Comparison of ENCODE assay signal across 27 cellular contexts in genomic region chr2:224404766-224405165, GRCh38. TPM values are rescaled to one million over a fixed set of nuclear protein-coding genes. Genes with fewer than 3 reads are reported as not detected.
"Had no signal": no experiment of that assay in that cellular context is flagged by ENCODE, and none has a peak within 500 bp of the region (broad histone marks: within the 10 kb centered on the region; RNA-seq: fewer than 3 reads in every experiment).

No MANE protein-coding gene starts in this region.

- ATAC-seq: esophagus mucosa; heart left ventricle; left colon; left ventricle myocardium superior; psoas muscle; right lobe of liver; stimulated activated naive CD8-positive, alpha-beta T cell treated with anti-CD3 and anti-CD28 coated beads, Interleukin-15, amount 100 ng/mL, for 72 hours had no signal

- FAIRE-seq: endometrium, frontal cortex had no signal

- H3K27me3 Mint-ChIP-seq: stimulated activated memory B cell treated with anti-CD40 and anti-IgM and Interleukin-4, amounts not matched to agents 10 μg/mL and 1 μg/mL and 100 μg/mL, for 72 hours had no signal

- H3K4me1 Mint-ChIP-seq: nephron progenitor cell had no signal

- H3K9me3 Mint-ChIP-seq: nephron progenitor cell had no signal

- H3K27ac Mint-ChIP-seq: naive thymus-derived CD4-positive, alpha-beta T cell; nephron progenitor cell; stimulated activated memory B cell treated with anti-CD40 and anti-IgM and Interleukin-4, amounts not matched to agents 10 μg/mL and 1 μg/mL and 100 μg/mL, for 72 hours; stimulated activated naive CD8-positive, alpha-beta T cell treated with anti-CD3 and anti-CD28 coated beads, Interleukin-15, amount 100 ng/mL, for 72 hours had no signal

- H3K4me1 ChIP-seq: psoas muscle, testis had no signal

- H3K4me3 Mint-ChIP-seq: naive thymus-derived CD4-positive, alpha-beta T cell; nephron progenitor cell; stimulated activated memory B cell treated with anti-CD40 and anti-IgM and Interleukin-4, amounts not matched to agents 10 μg/mL and 1 μg/mL and 100 μg/mL, for 72 hours; stimulated activated naive CD8-positive, alpha-beta T cell treated with anti-CD3 and anti-CD28 coated beads, Interleukin-15, amount 100 ng/mL, for 72 hours had no signal

- H3K27me3 ChIP-seq: heart left ventricle, right lobe of liver, testis, tibial nerve had no signal

- DNase-seq: effector memory CD4-positive, alpha-beta T cell; heart left ventricle; hippocampal formation; left colon; left ventricle myocardium superior; mesenchymal stem cell; midbrain; naive thymus-derived CD4-positive, alpha-beta T cell; nephron progenitor cell; psoas muscle; retina; right lobe of liver; spleen; stimulated activated CD4-positive, alpha-beta T cell treated with anti-CD3 and anti-CD28 coated beads, Interleukin-15, amount 100 ng/mL, for 24 hours; stimulated activated CD4-positive, alpha-beta T cell treated with anti-CD3 and anti-CD28 coated beads, Interleukin-1b, Interleukin-23, amount 100 ng/mL, for 48 hours; stimulated activated CD4-positive, alpha-beta T cell treated with anti-CD3 and anti-CD28 coated beads, Interleukin-4, amount 100 ng/mL, for 24 hours; stimulated activated naive CD8-positive, alpha-beta T cell treated with anti-CD3 and anti-CD28 coated beads, Interleukin-15, amount 100 ng/mL, for 72 hours; testis had no signal

- H3K9me3 ChIP-seq: heart left ventricle, psoas muscle, right lobe of liver, spleen, testis had no signal

- H3K4me3 ChIP-seq: coronary artery, heart left ventricle, lung, psoas muscle, right lobe of liver, spleen, testis, tibial nerve had no signal

- H3K27ac ChIP-seq: coronary artery, psoas muscle, right lobe of liver, spleen, testis, tibial nerve had no signal

- H3K36me3 ChIP-seq: heart left ventricle, right lobe of liver, spleen, tibial nerve had no signal

RNA-seq across cellular contexts. Expression of gene FAM124B, which starts 2.9 kb away (rescaled TPM):
- total RNA-seq: fibroblast of lung, kidney epithelial cell had no signal
- polyA plus RNA-seq: fibroblast of lung; naive thymus-derived CD4-positive, alpha-beta T cell had no signal
